In genomic region chr1:230642263-230642959, GRCh38 we compare ENCODE assay signal across 8 cellular contexts. TPM values are rescaled to one million over a fixed set of nuclear protein-coding genes. Genes with fewer than 3 reads are reported as not detected.
A peak's percentile ranks its signal among the peaks of the same experiment; 100 is the strongest.
DNase-seq lines count a peak whose midpoint lies in the region; ATAC-seq lines count a peak whose summit lies in the region.

COG2 (plus strand) TSS chr1:230642481; CDS start chr1:230642607, 126 bp downstream.

- peak; percentile 96 for ATAC-seq in GM21526 (IDR thresholded peaks at IDR 0.05; ENCODE audit: low FRiP score, unreplicated experiment)

- DNase-seq in DMS153 (lab: John Stamatoyannopoulos, UW): peak; percentile 84
- peak; percentile 82 for DNase-seq in HuH-7.5 (ENCODE audit: low spot score)
- peak; percentile 97 for DNase-seq in OCI-M1 (lab: John Stamatoyannopoulos, UW)
- DNase-seq in activated T-cell treated with anti-CD3 and anti-CD28 coated beads for 4 hours: peak; percentile 95
- peak; percentile 43 for DNase-seq in epithelial cell of prostate (ENCODE audit: low read depth, low spot score)
- peak; percentile 95 for DNase-seq in mucosa of gallbladder (ENCODE audit: low spot score)
- DNase-seq in stimulated activated CD8-positive, alpha-beta memory T cell treated with anti-CD3 and anti-CD28 coated beads, Interleukin-4, amount 100 ng/mL, for 48 hours: peak; percentile 100

- H3K27ac ChIP-seq in epithelial cell of prostate: peak within 1 kb of the TSS; percentile 63

RNA-seq across cellular contexts. Expression of gene COG2, which starts in this region (rescaled TPM):
- total RNA-seq in mucosa of gallbladder: 41.1 TPM

Comparison
In these comparisons a context has a peak if more than half of its experiments do, and no peak if none do; other contexts are left out.
1. Peak in every context shown above with its lines: DNase-seq, ATAC-seq and H3K27ac ChIP-seq.
2. DNase-seq: peak in every context shown above with its lines; median percentile 100 in stimulated activated CD8-positive, alpha-beta memory T cell treated with anti-CD3 and anti-CD28 coated beads, Interleukin-4, amount 100 ng/mL, for 48 hours; 97 in OCI-M1; 95 in activated T-cell treated with anti-CD3 and anti-CD28 coated beads for 4 hours; 95 in mucosa of gallbladder; 84 in DMS153; 82 in HuH-7.5; 43 in epithelial cell of prostate.